In the genomic region with DNA sequence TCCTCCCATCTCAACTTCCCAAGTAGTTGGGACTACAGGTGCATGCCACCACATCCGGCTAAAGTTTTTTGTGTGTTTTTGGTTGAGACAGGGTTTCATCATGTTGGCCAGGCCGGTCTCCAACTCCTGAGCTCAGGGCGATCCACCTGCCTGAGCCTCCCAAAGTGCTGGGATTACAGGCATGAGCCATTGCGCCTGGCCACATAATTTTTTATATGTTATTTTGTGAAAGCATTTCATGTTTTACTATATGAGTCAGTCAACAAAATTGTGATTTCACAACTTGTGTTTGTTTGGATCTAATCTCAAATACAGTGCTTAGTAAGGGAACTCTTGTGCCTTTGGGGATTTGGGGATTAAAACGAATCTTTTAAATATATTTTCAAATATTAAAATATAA, we compare ENCODE assay signal across 1 cellular context.
A peak's percentile ranks its signal among the peaks of the same experiment; 100 is the strongest.
TF ChIP-seq lines count a peak whose summit lies in the region.

No MANE protein-coding gene starts in this region.

TF ChIP-seq in IMR-90, 13 proteins besides CTCF, POLR2A, EP300 and RAD21:
- no peak for TF ChIP-seq RFX5 (IDR thresholded peaks at IDR 0.05; ENCODE audit: low read depth, low read length)
- peak; percentile 86 for TF ChIP-seq CEBPB (IDR thresholded peaks at IDR 0.05; ENCODE audit: low read depth, low read length)
TF ChIP-seq in IMR-90: peak in this region for 1.
